ENCODE assay signal across 11 cellular contexts in the genomic region with DNA sequence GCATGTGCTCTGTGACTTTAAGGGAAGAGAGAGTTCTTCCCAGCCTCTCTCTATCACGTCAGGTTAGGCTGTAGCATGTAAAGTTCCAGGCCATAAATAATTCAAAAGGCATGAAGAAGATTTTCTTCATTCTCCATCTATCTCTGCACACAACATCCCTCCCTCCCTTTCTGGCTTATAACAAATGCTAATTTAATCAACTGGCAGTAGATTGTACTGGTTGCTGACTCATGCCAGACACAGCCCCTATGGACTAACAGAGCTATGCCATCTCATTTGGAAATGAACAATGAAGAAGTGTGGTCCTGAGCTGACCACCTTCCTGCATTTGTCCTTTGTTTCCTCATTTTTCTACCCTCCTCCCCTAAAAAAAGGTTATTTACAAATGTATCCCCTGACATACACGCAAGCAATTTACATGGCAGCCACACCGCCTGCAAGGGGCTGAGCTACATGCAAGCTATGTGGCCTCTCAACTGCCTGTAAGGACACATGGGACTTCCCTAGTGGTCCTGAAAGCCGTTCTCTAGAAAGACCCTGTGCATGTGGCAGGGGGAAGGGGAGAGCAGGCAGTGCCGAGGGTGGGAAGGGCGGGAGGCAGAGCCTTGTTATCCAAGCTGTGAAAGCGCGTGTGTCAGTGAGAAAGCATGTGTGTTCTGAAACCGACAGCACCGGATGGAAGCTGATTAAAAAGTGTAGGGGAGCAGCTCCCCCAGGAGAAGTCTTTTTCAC.
DNase-seq lines count a peak whose midpoint lies in the region; ATAC-seq and TF ChIP-seq lines count a peak whose summit lies in the region.
"Had no signal": no experiment of that assay in that cellular context is flagged by ENCODE, and none has a peak within 500 bp of the region (broad histone marks: within the 10 kb centered on the region; RNA-seq: fewer than 3 reads in every experiment).

No MANE protein-coding gene starts in this region.

- H3K4me3 ChIP-seq in GM23338 (no peak overlapping the region), SK-N-SH (ENCODE audit: low read depth in 2 of 2, low read length in 1 of 2) (no peak overlapping the region), fibroblast of mammary gland (ENCODE audit: control insufficient read depth, low read depth, low read length) (no peak overlapping the region), smooth muscle cell (no peak overlapping the region)

- TF ChIP-seq CTCF in GM23338 (conservative IDR thresholded peaks at IDR 0.05; ENCODE audit: low read depth in 2 of 2) (no peak), SK-N-SH (IDR thresholded peaks at IDR 0.05) (no peak), fibroblast of mammary gland (conservative IDR thresholded peaks at IDR 0.05; ENCODE audit: control insufficient read depth, insufficient read depth, low read depth, low read length) (no peak), smooth muscle cell (IDR thresholded peaks at IDR 0.05; ENCODE audit: borderline replicate concordance, insufficient read depth, poor library complexity, severe bottlenecking) (no peak)

- ATAC-seq in GM23338 (no peak), T-cell (replicated peaks in 1 of 4) (no peak), HG02870 (IDR thresholded peaks at IDR 0.05; ENCODE audit: unreplicated experiment) (no peak)

- H3K27me3 Mint-ChIP-seq in GM23338 (ENCODE audit: insufficient read depth, low read depth, poor library complexity): peaks cover 4% of the 10 kb centered on the region
- H3K27me3 Mint-ChIP-seq in T-cell: no peaks in the 10 kb centered on the region

- H3K36me3 ChIP-seq in GM23338 (ENCODE audit: insufficient read depth) (no peaks in the 10 kb centered on the region), SK-N-SH (replicated peaks in 1 of 2; ENCODE audit: control insufficient read depth in 1 of 2, insufficient read depth in 2 of 2, low read length in 1 of 2) (no peaks in the 10 kb centered on the region), smooth muscle cell (ENCODE audit: low read depth) (no peaks in the 10 kb centered on the region)

- H4K20me1 ChIP-seq in GM23338 (replicated peaks; ENCODE audit: insufficient read depth) (no peaks in the 10 kb centered on the region), SK-N-SH (ENCODE audit: insufficient read depth) (no peaks in the 10 kb centered on the region), smooth muscle cell (ENCODE audit: low read depth) (no peaks in the 10 kb centered on the region)

- H3K9ac ChIP-seq in SK-N-SH (peak overlapping the region; percentile 80; the same call in 1 of the 2 replicates), smooth muscle cell (ENCODE audit: low read depth) (no peak overlapping the region)

- H3K9me3 Mint-ChIP-seq in GM23338 (no peaks in the 10 kb centered on the region), T-cell (no peaks in the 10 kb centered on the region)
- H3K9me3 Mint-ChIP-seq: activated CD4-positive, alpha-beta memory T cell treated with anti-CD3 and anti-CD28 coated beads, Interleukin-2, amount 10 ng/mL, durations not matched to agents 7 days and 5 days; neural crest cell had no signal

- no peaks in the 10 kb centered on the region for H3K9me3 ChIP-seq in SK-N-SH
- H3K9me3 ChIP-seq in smooth muscle cell (replicated peaks; ENCODE audit: low read depth): no peaks in the 10 kb centered on the region

- H3K9me2 ChIP-seq in GM23338 (ENCODE audit: insufficient read depth): peaks cover 3% of the 10 kb centered on the region; the same call in 1 of the 2 replicates
- H3K9me2 ChIP-seq in SK-N-SH: no peaks in the 10 kb centered on the region

- H3K4me1 ChIP-seq in GM23338 (ENCODE audit: insufficient read depth) (peaks cover 17% of the 10 kb centered on the region), SK-N-SH (ENCODE audit: control insufficient read depth in 1 of 2, insufficient read depth in 2 of 2, low read depth in 1 of 2, low read length in 1 of 2) (peaks cover 67 to 80% of the 10 kb centered on the region in 2 experiments), smooth muscle cell (ENCODE audit: low read depth) (peaks cover 33% of the 10 kb centered on the region)

- TF ChIP-seq RAD21 in SK-N-SH (IDR thresholded peaks at IDR 0.05; ENCODE audit: low read length): 0 out of 2 replicates have a peak, but pooled peaks have one; percentile 4

- WGBS in SK-N-SH (ENCODE audit: low lambda C conversion rate): 58% methylated on average over 10 of the region's 10 CpGs
- 45% methylated on average over 10 of the region's 10 CpGs for WGBS in smooth muscle cell (ENCODE audit: low lambda C conversion rate)

- H3K27ac ChIP-seq in GM23338 (ENCODE audit: low read depth) (no peak overlapping the region), SK-N-SH (ENCODE audit: low read depth in 2 of 2, low read length in 1 of 2) (peak overlapping the region; percentile 88 to 97), smooth muscle cell (ENCODE audit: low read depth) (peak overlapping the region; percentile 88)

- H3K4me2 ChIP-seq in GM23338: no peak overlapping the region
- H3K4me2 ChIP-seq in SK-N-SH: peak overlapping the region; percentile 71; the same call in 1 of the 2 replicates
- H3K4me2 ChIP-seq in smooth muscle cell: peak overlapping the region; percentile 66

- POLR2A ChIA-PET in SK-N-SH (lab: Yijun Ruan, JAX): interaction anchor here (1.0 to 1.5 kb wide), 2 partner anchors 27 to 181 kb away, joined by 3 read pairs; no protein-coding TSS in a partner anchor
- POLR2A ChIA-PET in T-cell (lab: Charles Lee): interaction anchor here in 1 of 2 donors (0.6 to 0.7 kb wide), 2 partner anchors 69 to 485 kb away, joined by 3 read pairs; no protein-coding TSS in a partner anchor

- peak overlapping the region; percentile 85 for H2AFZ ChIP-seq in GM23338
- H2AFZ ChIP-seq in SK-N-SH (ENCODE audit: low read depth): no peak overlapping the region
- no peak overlapping the region for H2AFZ ChIP-seq in smooth muscle cell (ENCODE audit: low read depth)

- H3K27me3 ChIP-seq in GM23338 (ENCODE audit: insufficient read depth) (no peaks in the 10 kb centered on the region), SK-N-SH (ENCODE audit: insufficient read depth) (no peaks in the 10 kb centered on the region), smooth muscle cell (ENCODE audit: low read depth) (no peaks in the 10 kb centered on the region)

- H3K4me1 Mint-ChIP-seq in GM23338 (peaks cover 32% of the 10 kb centered on the region), T-cell (peaks cover 0 to 3% (median 0%) of the 10 kb centered on the region in 3 donors)

- H3K36me3 Mint-ChIP-seq in GM23338 (ENCODE audit: low read depth) (no peaks in the 10 kb centered on the region), T-cell (no peaks in the 10 kb centered on the region)

- H3K79me2 ChIP-seq in GM23338 (replicated peaks; ENCODE audit: insufficient read depth): no peaks in the 10 kb centered on the region
- H3K79me2 ChIP-seq in SK-N-SH (ENCODE audit: insufficient read depth): no peaks in the 10 kb centered on the region
- no peaks in the 10 kb centered on the region for H3K79me2 ChIP-seq in smooth muscle cell (ENCODE audit: low read depth)

- no peak for DNase-seq in GM23338 (ENCODE audit: low spot score)
- DNase-seq in SK-N-SH: peak; percentile 49
- DNase-seq in fibroblast of mammary gland (ENCODE audit: low read depth): peak; percentile 65
- no peak for DNase-seq in smooth muscle cell (lab: John Stamatoyannopoulos, UW; ENCODE audit: unreplicated experiment)
- no peak for DNase-seq in central memory CD4-positive, alpha-beta T cell
- DNase-seq in T-cell: no peak
- DNase-seq: activated CD4-positive, alpha-beta memory T cell treated with anti-CD3 and anti-CD28 coated beads, Interleukin-2, amount 10 ng/mL, durations not matched to agents 7 days and 5 days; NCI-H226; stimulated activated CD4-positive, alpha-beta T cell treated with anti-CD3 and anti-CD28 coated beads, Interleukin-2, amount 100 ng/mL, for 24 hours had no signal

- H3K4me3 Mint-ChIP-seq in GM23338 (no peak overlapping the region), T-cell (no peak overlapping the region)
- H3K4me3 Mint-ChIP-seq: activated CD4-positive, alpha-beta memory T cell treated with anti-CD3 and anti-CD28 coated beads, Interleukin-2, amount 10 ng/mL, durations not matched to agents 7 days and 5 days had no signal

- H3K27ac Mint-ChIP-seq in GM23338 (no peak overlapping the region; the same call in 1 of the 2 replicates), T-cell (no peak overlapping the region)
- H3K27ac Mint-ChIP-seq: activated CD4-positive, alpha-beta memory T cell treated with anti-CD3 and anti-CD28 coated beads, Interleukin-2, amount 10 ng/mL, durations not matched to agents 7 days and 5 days had no signal

- CTCF ChIA-PET in SK-N-SH (lab: Yijun Ruan, JAX) (interaction anchor here (1.4 to 1.7 kb wide), 3 partner anchors 12 to 217 kb away, joined by 3 to 6 read pairs (median 4); no protein-coding TSS in a partner anchor), T-cell (lab: Charles Lee) (no interaction called here)

- H3F3A ChIP-seq in GM23338 (replicated peaks; ENCODE audit: low read depth) (no peaks in the 10 kb centered on the region), SK-N-SH (replicated peaks; ENCODE audit: insufficient read depth) (peaks cover 52% of the 10 kb centered on the region), smooth muscle cell (ENCODE audit: low read depth) (peaks cover 12% of the 10 kb centered on the region)

- peak; percentile 19 to 65; a peak in 2 of 4 replicates for TF ChIP-seq EP300 in SK-N-SH (IDR thresholded peaks at IDR 0.05; ENCODE audit: borderline replicate concordance in 1 of 2, low read depth in 1 of 2, low read length in 1 of 2)

TF ChIP-seq in GM23338, 12 proteins besides CTCF, POLR2A, EP300 and RAD21 (continues in another document):
- TF ChIP-seq ZNF114 (CRISPR knock-in tag; IDR thresholded peaks at IDR 0.05) (no peak), JUNB (IDR thresholded peaks at IDR 0.05; ENCODE audit: unreplicated experiment) (no peak)

TF ChIP-seq in SK-N-SH, 30 proteins besides CTCF, POLR2A, EP300 and RAD21 (continues in another document):
- TF ChIP-seq EZH2phosphoT487 (IDR thresholded peaks at IDR 0.05; ENCODE audit: borderline replicate concordance, low read depth) (no peak), CHD2 (IDR thresholded peaks at IDR 0.05; ENCODE audit: low read length, partially characterized antibody) (no peak), NFIC (IDR thresholded peaks at IDR 0.05; ENCODE audit: borderline replicate concordance) (peak; percentile 34; the same call in 1 of the 2 replicates), TCF12 (IDR thresholded peaks at IDR 0.05) (peak; percentile 67), TAF1 (IDR thresholded peaks at IDR 0.05; ENCODE audit: borderline replicate concordance, low read depth, low read length) (no peak), JUND (IDR thresholded peaks at IDR 0.05) (peak; percentile 37; the same call in 1 of the 2 replicates)
- TF ChIP-seq, protein P1, sequence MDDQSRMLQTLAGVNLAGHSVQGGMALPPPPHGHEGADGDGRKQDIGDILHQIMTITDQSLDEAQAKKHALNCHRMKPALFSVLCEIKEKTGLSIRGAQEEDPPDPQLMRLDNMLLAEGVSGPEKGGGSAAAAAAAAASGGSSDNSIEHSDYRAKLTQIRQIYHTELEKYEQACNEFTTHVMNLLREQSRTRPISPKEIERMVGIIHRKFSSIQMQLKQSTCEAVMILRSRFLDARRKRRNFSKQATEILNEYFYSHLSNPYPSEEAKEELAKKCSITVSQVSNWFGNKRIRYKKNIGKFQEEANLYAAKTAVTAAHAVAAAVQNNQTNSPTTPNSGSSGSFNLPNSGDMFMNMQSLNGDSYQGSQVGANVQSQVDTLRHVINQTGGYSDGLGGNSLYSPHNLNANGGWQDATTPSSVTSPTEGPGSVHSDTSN (IDR thresholded peaks at IDR 0.05): peak; percentile 55; the same call in 1 of the 2 replicates

Comparison
In these comparisons a context has a peak if more than half of its experiments do, and no peak if none do; other contexts are left out.
1. DNase-seq: peak in SK-N-SH (single experiment) and fibroblast of mammary gland (single experiment); none in GM23338 (single experiment), smooth muscle cell (single experiment), central memory CD4-positive, alpha-beta T cell (single experiment) and T-cell (0 of 34).